8 cellular contexts compared by ENCODE assay signal in genomic region chr10:31031205-31031665, GRCh38. TPM values are rescaled to one million over a fixed set of nuclear protein-coding genes. Genes with fewer than 3 reads are reported as not detected.
A peak's percentile ranks its signal among the peaks of the same experiment; 100 is the strongest.
DNase-seq lines count a peak whose midpoint lies in the region; ATAC-seq, FAIRE-seq and TF ChIP-seq lines count a peak whose summit lies in the region.

No MANE protein-coding gene starts in this region.

- intact Hi-C loops in K562 (cut with micrococcal nuclease), result no loop called here

- WGBS in K562 (ENCODE audit: insufficient coverage, low coverage, missing lambda C conversion rate), result 3% methylated on average over 10 of the region's 16 CpGs

- H2AFZ ChIP-seq in K562 (ENCODE audit: low read depth, low read length), result peak overlapping the region; percentile 100

- H3K9ac ChIP-seq in K562 (ENCODE audit: insufficient read depth in 1 of 2, low read depth in 2 of 2, low read length in 2 of 2), result peak overlapping the region; percentile 85 to 91

- TF ChIP-seq CTCF in K562 (IDR thresholded peaks at IDR 0.05 in 2 of 3, conservative IDR thresholded peaks at IDR 0.05 in 1 of 3; ENCODE audit: insufficient read depth in 2 of 3, low read depth in 1 of 3, low read length in 3 of 3) (no peak; a peak in 1 of 6 replicates), thoracic aorta (IDR thresholded peaks at IDR 0.05) (peak; percentile 44)

- H3K36me3 ChIP-seq in K562 (ENCODE audit: control insufficient read depth, insufficient read depth, low read length), result no peaks in the 10 kb centered on the region
- H3K36me3 ChIP-seq in thoracic aorta, result no peaks in the 10 kb centered on the region

- peak overlapping the region; percentile 95 for H3K4me2 ChIP-seq in K562 (ENCODE audit: insufficient read depth, low read length)

- FAIRE-seq in K562 (lab: Jason Lieb, UNC), result no peak

- TF ChIP-seq POLR2A in K562 (conservative IDR thresholded peaks at IDR 0.05), result no peak

- no peaks in the 10 kb centered on the region for H3K79me2 ChIP-seq in K562 (ENCODE audit: control insufficient read depth, insufficient read depth, low read length)

- BruUV-seq in K562 (replicated peaks; lab: Mats Ljungman, UMichigan), result no TSS peak

- POLR2A ChIA-PET in K562 (lab: Yijun Ruan, JAX), result interaction anchor here (1.3 to 1.4 kb wide), 2 partner anchors 15 to 20 kb away, joined by 3 to 8 read pairs; no protein-coding TSS in a partner anchor

- TF ChIP-seq EP300 in K562 (IDR thresholded peaks at IDR 0.05; ENCODE audit: low read length), result no peak

- peak; percentile 94 for DNase-seq in D341Med (ENCODE audit: low spot score)
- DNase-seq in K562 (ENCODE audit: extremely low read depth in 1 of 4, low spot score in 3 of 4), result peak in 3 of 4 experiments; percentile 84 to 87 (median 86)
- no peak for DNase-seq in left lobe of liver (ENCODE audit: low spot score)
- no peak for DNase-seq in thoracic aorta (ENCODE audit: low spot score)
- no peak for DNase-seq in NOMO-1 (lab: John Stamatoyannopoulos, UW; ENCODE audit: unreplicated experiment in 2 of 2)
- no peak for DNase-seq in activated CD4-positive, alpha-beta T cell treated with anti-CD3 and anti-CD28 coated beads for 48 hours

- ATAC-seq in GM21360 (IDR thresholded peaks at IDR 0.05; ENCODE audit: unreplicated experiment), result peak; percentile 84
- ATAC-seq in HG03558 (IDR thresholded peaks at IDR 0.05; ENCODE audit: extremely low read depth, unreplicated experiment), result peak; percentile 67
- peak; percentile 92 for ATAC-seq in K562
- ATAC-seq in left lobe of liver, result peak; percentile 82
- peak; percentile 52 for ATAC-seq in thoracic aorta (ENCODE audit: insufficient number of reproducible peaks, low FRiP score, low read depth)

- TF ChIP-seq RAD21 in K562 (CRISPR knock-in tag; conservative IDR thresholded peaks at IDR 0.05 in 1 of 2, IDR thresholded peaks at IDR 0.05 in 1 of 2), result no peak

- H3K27me3 ChIP-seq in K562 (ENCODE audit: control insufficient read depth in 2 of 2, insufficient read depth in 2 of 2, low read length in 2 of 2) (peaks cover 0 to 3% of the 10 kb centered on the region in 2 experiments; a peak in 1 of 5 replicates), thoracic aorta (replicated peaks; ENCODE audit: insufficient read depth) (no peaks in the 10 kb centered on the region)

- in situ Hi-C loops in K562 (cut with MboI), result no loop called here

- H3K9me3 ChIP-seq in K562 (replicated peaks; ENCODE audit: control insufficient read depth, insufficient read depth, low read depth, low read length), result no peaks in the 10 kb centered on the region
- no peaks in the 10 kb centered on the region for H3K9me3 ChIP-seq in thoracic aorta

- H3K4me3 ChIP-seq in K562 (peak overlapping the region; percentile 67), thoracic aorta (peak overlapping the region; percentile 79)

- H3K4me1 ChIP-seq in K562 (replicated peaks in 1 of 2; ENCODE audit: control insufficient read depth in 2 of 2, insufficient read depth in 2 of 2, low read length in 2 of 2), result peaks cover 8 to 18% of the 10 kb centered on the region in 2 experiments; a peak in 4 of 5 replicates
- peaks cover 30 to 59% of the 10 kb centered on the region in 2 donors for H3K4me1 ChIP-seq in thoracic aorta (ENCODE audit: control insufficient read depth in 1 of 2, low read depth in 2 of 2)

- H3K27ac ChIP-seq in K562 (ENCODE audit: extremely low read depth, low read depth, low read length) (peak overlapping the region; percentile 97), thoracic aorta (peak overlapping the region; percentile 99)

- no peaks in the 10 kb centered on the region for H4K20me1 ChIP-seq in K562 (replicated peaks; ENCODE audit: control insufficient read depth, insufficient read depth, low read length)

- no peaks in the 10 kb centered on the region for H3K9me1 ChIP-seq in K562 (ENCODE audit: control insufficient read depth, insufficient read depth, low read length)

- CTCF ChIA-PET in K562 (lab: Yijun Ruan, JAX; ENCODE audit: low intra/inter-chr PET ratio), result no interaction called here

TF ChIP-seq in K562, 482 proteins besides CTCF, POLR2A, EP300 and RAD21:
- TF ChIP-seq ZEB2 (IDR thresholded peaks at IDR 0.05) (peak; percentile 39; the same call in 1 of the 2 replicates), E2F1 (CRISPR knock-in tag; IDR thresholded peaks at IDR 0.05) (no peak), SRF (CRISPR knock-in tag; IDR thresholded peaks at IDR 0.05) (peak in 1 of 2 experiments; percentile 56; a peak in 1 of 4 replicates), PRPF4 (IDR thresholded peaks at IDR 0.05; ENCODE audit: insufficient read depth, low read depth, low read length, poor library complexity, severe bottlenecking) (no peak)
- TF ChIP-seq, protein P1, sequence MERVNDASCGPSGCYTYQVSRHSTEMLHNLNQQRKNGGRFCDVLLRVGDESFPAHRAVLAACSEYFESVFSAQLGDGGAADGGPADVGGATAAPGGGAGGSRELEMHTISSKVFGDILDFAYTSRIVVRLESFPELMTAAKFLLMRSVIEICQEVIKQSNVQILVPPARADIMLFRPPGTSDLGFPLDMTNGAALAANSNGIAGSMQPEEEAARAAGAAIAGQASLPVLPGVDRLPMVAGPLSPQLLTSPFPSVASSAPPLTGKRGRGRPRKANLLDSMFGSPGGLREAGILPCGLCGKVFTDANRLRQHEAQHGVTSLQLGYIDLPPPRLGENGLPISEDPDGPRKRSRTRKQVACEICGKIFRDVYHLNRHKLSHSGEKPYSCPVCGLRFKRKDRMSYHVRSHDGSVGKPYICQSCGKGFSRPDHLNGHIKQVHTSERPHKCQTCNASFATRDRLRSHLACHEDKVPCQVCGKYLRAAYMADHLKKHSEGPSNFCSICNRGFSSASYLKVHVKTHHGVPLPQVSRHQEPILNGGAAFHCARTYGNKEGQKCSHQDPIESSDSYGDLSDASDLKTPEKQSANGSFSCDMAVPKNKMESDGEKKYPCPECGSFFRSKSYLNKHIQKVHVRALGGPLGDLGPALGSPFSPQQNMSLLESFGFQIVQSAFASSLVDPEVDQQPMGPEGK (CRISPR knock-in tag; IDR thresholded peaks at IDR 0.05; ENCODE audit: borderline replicate concordance), result no peak
- TF ChIP-seq, protein P2, sequence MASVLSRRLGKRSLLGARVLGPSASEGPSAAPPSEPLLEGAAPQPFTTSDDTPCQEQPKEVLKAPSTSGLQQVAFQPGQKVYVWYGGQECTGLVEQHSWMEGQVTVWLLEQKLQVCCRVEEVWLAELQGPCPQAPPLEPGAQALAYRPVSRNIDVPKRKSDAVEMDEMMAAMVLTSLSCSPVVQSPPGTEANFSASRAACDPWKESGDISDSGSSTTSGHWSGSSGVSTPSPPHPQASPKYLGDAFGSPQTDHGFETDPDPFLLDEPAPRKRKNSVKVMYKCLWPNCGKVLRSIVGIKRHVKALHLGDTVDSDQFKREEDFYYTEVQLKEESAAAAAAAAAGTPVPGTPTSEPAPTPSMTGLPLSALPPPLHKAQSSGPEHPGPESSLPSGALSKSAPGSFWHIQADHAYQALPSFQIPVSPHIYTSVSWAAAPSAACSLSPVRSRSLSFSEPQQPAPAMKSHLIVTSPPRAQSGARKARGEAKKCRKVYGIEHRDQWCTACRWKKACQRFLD (CRISPR knock-in tag; IDR thresholded peaks at IDR 0.05), result 0 out of 2 replicates have a peak, but pooled peaks have one; percentile 19

RNA-seq across cellular contexts. Expression of gene ZNF438, which starts 0.4 kb away (rescaled TPM):
- 0.46 and 1.2 TPM in 2 replicates for total RNA-seq in K562 (2011; cell fraction: chromatin; rRNA removed; ENCODE audit: low replicate concordance)
- total RNA-seq in K562 (2011; cell fraction: nucleolus; rRNA removed), result 0.17 and 0.79 TPM in 2 replicates
- total RNA-seq in K562 (2011; cell fraction: nucleoplasm; rRNA removed), result 0.61 and 1.0 TPM in 2 replicates
- total RNA-seq in K562 (2014; rRNA removed) (0.91 and 1.0 TPM in 2 replicates), K562 (2014; rRNA removed; fragmentation: Illumina TruSeq; extraction: Trizol) (1.1 and 1.2 TPM in 2 replicates), K562 (2015; rRNA removed; fragmentation: Illumina TruSeq; extraction: Trizol) (0.98 and 1.3 TPM in 2 replicates), K562 (2021) (0.91 and 1.2 TPM in 2 replicates), left lobe of liver (1.9 TPM), thoracic aorta (10 to 100 TPM; 10.6 to 14.5 TPM)
- polyA plus RNA-seq in K562 (2011; rRNA removed) (0.49 and 0.85 TPM in 2 replicates), K562 (2014; fragmentation: Illumina TruSeq; extraction: Trizol) (1.3 and 1.5 TPM in 2 replicates), K562 (2014; fragmentation: Nextera tagmentation; extraction: Ambion mirVana) (1 to 10 TPM in 1 of 2 experiments, under 1 TPM in 1; 0.45 to 1.0 TPM), K562 (2014; rRNA removed) (0.64 and 2.0 TPM in 2 replicates)
- polyA plus RNA-seq in K562 (2011; cell fraction: cytosol; rRNA removed), result 0.28 and 0.51 TPM in 2 replicates
- 0.48 and 0.82 TPM in 2 replicates for polyA plus RNA-seq in K562 (2011; cell fraction: nucleus; rRNA removed)
- 0.85 and 1.0 TPM in 2 replicates for polyA plus RNA-seq in K562 (2012)
- 0.98 and 1.1 TPM in 2 replicates for polyA minus RNA-seq in K562 (2011; rRNA and poly(A)+ RNA removed)
- polyA minus RNA-seq in K562 (2011; cell fraction: cytosol; rRNA and poly(A)+ RNA removed), result 0.36 and 0.67 TPM in 2 replicates
- 0.40 and 0.67 TPM in 2 replicates for polyA minus RNA-seq in K562 (2011; cell fraction: nucleus; rRNA and poly(A)+ RNA removed)

Comparison
In these comparisons a context has a peak if more than half of its experiments do, and no peak if none do; other contexts are left out.
1. DNase-seq: peak in D341Med (single experiment) and K562 (3 of 4); none in left lobe of liver (single experiment), thoracic aorta (single experiment), NOMO-1 (0 of 2) and activated CD4-positive, alpha-beta T cell treated with anti-CD3 and anti-CD28 coated beads for 48 hours (single experiment).
2. Peak in every context shown above with its lines, with median percentiles within 50 percentile points of each other: ATAC-seq.